In the genomic region with DNA sequence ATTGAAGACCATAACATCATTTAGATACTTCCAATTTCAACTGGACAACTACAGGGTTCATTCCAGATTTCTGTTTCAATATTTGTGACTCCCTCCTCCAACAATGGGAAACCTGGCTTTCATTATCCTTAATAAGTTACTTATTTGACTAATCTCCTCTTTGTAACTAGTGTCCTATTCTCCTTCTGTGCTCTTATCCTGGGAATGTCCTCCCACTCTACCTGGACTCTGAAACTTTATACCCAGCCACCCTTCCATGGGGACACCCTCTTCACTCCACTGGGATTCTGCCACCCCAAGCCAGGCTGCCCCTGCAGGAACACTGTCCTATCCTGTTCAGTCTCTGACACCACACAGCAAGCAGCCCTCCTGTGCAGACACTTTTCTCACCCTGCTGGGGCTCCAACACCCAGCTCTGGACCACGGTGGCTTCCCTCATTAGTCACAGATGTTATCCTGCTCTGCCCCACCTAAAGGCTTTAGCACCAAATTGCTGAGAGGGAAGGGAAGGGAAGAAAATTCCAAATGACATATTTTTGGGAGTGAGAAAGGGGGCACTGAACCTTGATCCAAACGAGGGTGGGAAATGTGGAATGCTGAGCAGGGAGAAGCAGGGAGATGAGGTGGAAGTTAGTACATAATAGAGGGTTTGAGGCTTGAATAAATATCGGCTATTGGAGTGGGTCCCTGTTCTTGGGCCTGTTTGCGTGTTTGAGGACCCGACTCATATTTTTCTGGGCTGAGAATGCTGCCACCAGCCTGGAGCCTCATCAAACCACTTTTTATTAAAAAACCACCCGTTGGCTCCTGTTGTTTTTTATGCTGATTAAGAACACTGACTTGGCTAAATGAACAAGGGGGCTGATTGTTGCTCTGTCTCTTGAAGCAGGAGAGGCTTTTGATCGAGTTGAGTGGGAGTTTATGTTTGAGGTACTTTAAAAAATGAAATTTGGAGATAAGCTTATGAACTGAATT, we compare ENCODE assay signal across 1 cellular context.
TF ChIP-seq lines count a peak whose summit lies in the region.

No MANE protein-coding gene starts in this region.

TF ChIP-seq in K562, 482 proteins besides CTCF, POLR2A, EP300 and RAD21:
- TF ChIP-seq RCOR1 (IDR thresholded peaks at IDR 0.05; ENCODE audit: borderline replicate concordance in 1 of 2, low read depth in 2 of 2, low read length in 2 of 2) (peak in 1 of 2 experiments; percentile 19; a peak in 1 of 4 replicates), ARID1B (IDR thresholded peaks at IDR 0.05) (peak; percentile 51; the same call in 1 of the 2 replicates), JUND (IDR thresholded peaks at IDR 0.05; ENCODE audit: borderline replicate concordance, low read depth, low read length) (peak; percentile 75), JUND (tag; IDR thresholded peaks at IDR 0.05; ENCODE audit: borderline replicate concordance, low read depth, low read length) (peak; percentile 68; the same call in 1 of the 3 replicates), ZNF316 (IDR thresholded peaks at IDR 0.05) (peak; percentile 55), SMARCC2 (IDR thresholded peaks at IDR 0.05; ENCODE audit: low read depth) (peak; percentile 21; the same call in 1 of the 2 replicates), ZNF384 (IDR thresholded peaks at IDR 0.05; ENCODE audit: low read depth, low read length) (no peak), SMARCE1 (IDR thresholded peaks at IDR 0.05) (peak; percentile 42; the same call in 1 of the 2 replicates), LCOR (CRISPR knock-in tag; IDR thresholded peaks at IDR 0.05) (no peak), DPF2 (IDR thresholded peaks at IDR 0.05) (peak; percentile 51; the same call in 1 of the 2 replicates), BRD9 (IDR thresholded peaks at IDR 0.05; ENCODE audit: low read depth, partially characterized antibody) (peak; percentile 92), GATA2 (CRISPR knock-in tag; IDR thresholded peaks at IDR 0.05) (0 out of 2 replicates have a peak, but pooled peaks have one; percentile 21), NR2C2 (CRISPR knock-in tag; IDR thresholded peaks at IDR 0.05) (no peak), NR2C2 (tag; IDR thresholded peaks at IDR 0.05) (no peak), ELF4 (CRISPR knock-in tag; IDR thresholded peaks at IDR 0.05) (no peak), CBX8 (IDR thresholded peaks at IDR 0.05; ENCODE audit: borderline replicate concordance, extremely low read depth, low read depth, low read length, poor library complexity, severe bottlenecking) (no peak), C11orf30 (IDR thresholded peaks at IDR 0.05; ENCODE audit: low read depth) (0 out of 2 replicates have a peak, but pooled peaks have one; percentile 36), ZBTB1 (CRISPR knock-in tag; IDR thresholded peaks at IDR 0.05; ENCODE audit: borderline replicate concordance, low read depth) (no peak), ZFP36 (IDR thresholded peaks at IDR 0.05; ENCODE audit: low read depth, low read length, partially characterized antibody) (peak; percentile 67), JUN (IDR thresholded peaks at IDR 0.05; ENCODE audit: borderline replicate concordance, low read depth, low read length) (peak; percentile 39; the same call in 1 of the 2 replicates), JUN (CRISPR knock-in tag; IDR thresholded peaks at IDR 0.05; ENCODE audit: borderline replicate concordance) (no peak), TRIM28 (IDR thresholded peaks at IDR 0.05) (no peak), SMARCA4 (IDR thresholded peaks at IDR 0.05) (peak; percentile 73)
- TF ChIP-seq, protein P1, sequence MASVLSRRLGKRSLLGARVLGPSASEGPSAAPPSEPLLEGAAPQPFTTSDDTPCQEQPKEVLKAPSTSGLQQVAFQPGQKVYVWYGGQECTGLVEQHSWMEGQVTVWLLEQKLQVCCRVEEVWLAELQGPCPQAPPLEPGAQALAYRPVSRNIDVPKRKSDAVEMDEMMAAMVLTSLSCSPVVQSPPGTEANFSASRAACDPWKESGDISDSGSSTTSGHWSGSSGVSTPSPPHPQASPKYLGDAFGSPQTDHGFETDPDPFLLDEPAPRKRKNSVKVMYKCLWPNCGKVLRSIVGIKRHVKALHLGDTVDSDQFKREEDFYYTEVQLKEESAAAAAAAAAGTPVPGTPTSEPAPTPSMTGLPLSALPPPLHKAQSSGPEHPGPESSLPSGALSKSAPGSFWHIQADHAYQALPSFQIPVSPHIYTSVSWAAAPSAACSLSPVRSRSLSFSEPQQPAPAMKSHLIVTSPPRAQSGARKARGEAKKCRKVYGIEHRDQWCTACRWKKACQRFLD (CRISPR knock-in tag; IDR thresholded peaks at IDR 0.05), result 0 out of 2 replicates have a peak, but pooled peaks have one; percentile 14
- TF ChIP-seq, protein P2, sequence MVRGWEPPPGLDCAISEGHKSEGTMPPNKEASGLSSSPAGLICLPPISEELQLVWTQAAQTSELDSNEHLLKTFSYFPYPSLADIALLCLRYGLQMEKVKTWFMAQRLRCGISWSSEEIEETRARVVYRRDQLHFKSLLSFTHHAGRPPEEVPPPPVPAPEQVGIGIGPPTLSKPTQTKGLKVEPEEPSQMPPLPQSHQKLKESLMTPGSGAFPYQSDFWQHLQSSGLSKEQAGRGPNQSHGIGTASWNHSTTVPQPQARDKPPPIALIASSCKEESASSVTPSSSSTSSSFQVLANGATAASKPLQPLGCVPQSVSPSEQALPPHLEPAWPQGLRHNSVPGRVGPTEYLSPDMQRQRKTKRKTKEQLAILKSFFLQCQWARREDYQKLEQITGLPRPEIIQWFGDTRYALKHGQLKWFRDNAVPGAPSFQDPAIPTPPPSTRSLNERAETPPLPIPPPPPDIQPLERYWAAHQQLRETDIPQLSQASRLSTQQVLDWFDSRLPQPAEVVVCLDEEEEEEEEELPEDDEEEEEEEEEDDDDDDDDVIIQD (CRISPR knock-in tag; IDR thresholded peaks at IDR 0.05), result no peak
- TF ChIP-seq, protein P3, sequence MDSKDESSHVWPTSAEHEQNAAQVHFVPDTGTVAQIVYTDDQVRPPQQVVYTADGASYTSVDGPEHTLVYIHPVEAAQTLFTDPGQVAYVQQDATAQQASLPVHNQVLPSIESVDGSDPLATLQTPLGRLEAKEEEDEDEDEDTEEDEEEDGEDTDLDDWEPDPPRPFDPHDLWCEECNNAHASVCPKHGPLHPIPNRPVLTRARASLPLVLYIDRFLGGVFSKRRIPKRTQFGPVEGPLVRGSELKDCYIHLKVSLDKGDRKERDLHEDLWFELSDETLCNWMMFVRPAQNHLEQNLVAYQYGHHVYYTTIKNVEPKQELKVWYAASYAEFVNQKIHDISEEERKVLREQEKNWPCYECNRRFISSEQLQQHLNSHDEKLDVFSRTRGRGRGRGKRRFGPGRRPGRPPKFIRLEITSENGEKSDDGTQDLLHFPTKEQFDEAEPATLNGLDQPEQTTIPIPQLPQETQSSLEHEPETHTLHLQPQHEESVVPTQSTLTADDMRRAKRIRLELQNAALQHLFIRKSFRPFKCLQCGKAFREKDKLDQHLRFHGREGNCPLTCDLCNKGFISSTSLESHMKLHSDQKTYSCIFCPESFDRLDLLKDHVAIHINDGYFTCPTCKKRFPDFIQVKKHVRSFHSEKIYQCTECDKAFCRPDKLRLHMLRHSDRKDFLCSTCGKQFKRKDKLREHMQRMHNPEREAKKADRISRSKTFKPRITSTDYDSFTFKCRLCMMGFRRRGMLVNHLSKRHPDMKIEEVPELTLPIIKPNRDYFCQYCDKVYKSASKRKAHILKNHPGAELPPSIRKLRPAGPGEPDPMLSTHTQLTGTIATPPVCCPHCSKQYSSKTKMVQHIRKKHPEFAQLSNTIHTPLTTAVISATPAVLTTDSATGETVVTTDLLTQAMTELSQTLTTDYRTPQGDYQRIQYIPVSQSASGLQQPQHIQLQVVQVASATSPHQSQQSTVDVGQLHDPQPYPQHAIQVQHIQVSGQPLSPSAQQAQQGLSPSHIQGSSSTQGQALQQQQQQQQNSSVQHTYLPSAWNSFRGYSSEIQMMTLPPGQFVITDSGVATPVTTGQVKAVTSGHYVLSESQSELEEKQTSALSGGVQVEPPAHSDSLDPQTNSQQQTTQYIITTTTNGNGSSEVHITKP (IDR thresholded peaks at IDR 0.05; ENCODE audit: partially characterized antibody), result peak; percentile 14
- TF ChIP-seq, protein P4, sequence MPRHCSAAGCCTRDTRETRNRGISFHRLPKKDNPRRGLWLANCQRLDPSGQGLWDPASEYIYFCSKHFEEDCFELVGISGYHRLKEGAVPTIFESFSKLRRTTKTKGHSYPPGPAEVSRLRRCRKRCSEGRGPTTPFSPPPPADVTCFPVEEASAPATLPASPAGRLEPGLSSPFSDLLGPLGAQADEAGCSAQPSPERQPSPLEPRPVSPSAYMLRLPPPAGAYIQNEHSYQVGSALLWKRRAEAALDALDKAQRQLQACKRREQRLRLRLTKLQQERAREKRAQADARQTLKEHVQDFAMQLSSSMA (CRISPR knock-in tag; IDR thresholded peaks at IDR 0.05), result no peak
- TF ChIP-seq, protein P5, sequence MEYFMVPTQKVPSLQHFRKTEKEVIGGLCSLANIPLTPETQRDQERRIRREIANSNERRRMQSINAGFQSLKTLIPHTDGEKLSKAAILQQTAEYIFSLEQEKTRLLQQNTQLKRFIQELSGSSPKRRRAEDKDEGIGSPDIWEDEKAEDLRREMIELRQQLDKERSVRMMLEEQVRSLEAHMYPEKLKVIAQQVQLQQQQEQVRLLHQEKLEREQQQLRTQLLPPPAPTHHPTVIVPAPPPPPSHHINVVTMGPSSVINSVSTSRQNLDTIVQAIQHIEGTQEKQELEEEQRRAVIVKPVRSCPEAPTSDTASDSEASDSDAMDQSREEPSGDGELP (CRISPR knock-in tag; IDR thresholded peaks at IDR 0.05; ENCODE audit: borderline replicate concordance), result no peak
